9 cellular contexts compared by ENCODE assay signal in genomic region chr1:30748699-30749401, GRCh38. TPM values are rescaled to one million over a fixed set of nuclear protein-coding genes. Genes with fewer than 3 reads are reported as not detected.
DNase-seq lines count a peak whose midpoint lies in the region; ATAC-seq, FAIRE-seq and TF ChIP-seq lines count a peak whose summit lies in the region.
"Had no signal": no experiment of that assay in that cellular context is flagged by ENCODE, and none has a peak within 500 bp of the region (broad histone marks: within the 10 kb centered on the region; RNA-seq: fewer than 3 reads in every experiment).

No MANE protein-coding gene starts in this region.

- ATAC-seq in GM19324 (IDR thresholded peaks at IDR 0.05; ENCODE audit: low FRiP score, unreplicated experiment) (no peak), GM21515 (IDR thresholded peaks at IDR 0.05; ENCODE audit: unreplicated experiment) (no peak)

- peak overlapping the region; percentile 100 for H3K4me2 ChIP-seq in OCI-LY3 (ENCODE audit: low read length)

- H3K79me2 ChIP-seq in OCI-LY3 (ENCODE audit: low read length), result peaks cover 100% of the 10 kb centered on the region

- H3K27ac ChIP-seq in OCI-LY3 (ENCODE audit: low read length), result peak overlapping the region; percentile 99

- H4K20me1 ChIP-seq in OCI-LY3 (ENCODE audit: insufficient read depth, low read length), result peaks cover 44% of the 10 kb centered on the region

- no peak for DNase-seq in GM12891 (ENCODE audit: insufficient read length, low spot score)
- DNase-seq in dermis blood vessel endothelial cell, result peak; percentile 63
- DNase-seq in pons (ENCODE audit: low spot score), result peak; percentile 95
- no peak for DNase-seq in NCI-H774 (lab: John Stamatoyannopoulos, UW)
- no peak for DNase-seq in urothelium cell line (ENCODE audit: low spot score)

- H3K4me3 ChIP-seq in OCI-LY3 (ENCODE audit: low read length), result peak overlapping the region; percentile 87

- peak overlapping the region; percentile 80 for H3K9ac ChIP-seq in OCI-LY3 (ENCODE audit: low read length)

- H3K4me1 ChIP-seq in OCI-LY3 (ENCODE audit: low read length), result peaks cover 99% of the 10 kb centered on the region

- no peaks in the 10 kb centered on the region for H3K27me3 ChIP-seq in OCI-LY3 (ENCODE audit: low read depth, low read length)

- no peaks in the 10 kb centered on the region for H3K9me3 ChIP-seq in OCI-LY3 (ENCODE audit: insufficient read depth, low read length)

- H3K36me3 ChIP-seq in OCI-LY3 (replicated peaks; ENCODE audit: low read depth, low read length), result peaks cover 51% of the 10 kb centered on the region

- FAIRE-seq in GM12891 (lab: Jason Lieb, UNC) (peak; percentile 69), urothelium cell line (lab: Jason Lieb, UNC) (no peak)

- TF ChIP-seq CTCF in OCI-LY3 (IDR thresholded peaks at IDR 0.05; ENCODE audit: low read depth, low read length), result no peak

- TF ChIP-seq POLR2A in GM12891 (IDR thresholded peaks at IDR 0.05; ENCODE audit: low read depth, low read length), result no peak

- H2AFZ ChIP-seq in OCI-LY3 (ENCODE audit: low read depth, low read length), result no peak overlapping the region

TF ChIP-seq in GM12891, 5 proteins besides CTCF, POLR2A, EP300 and RAD21:
- no peak for TF ChIP-seq POU2F2 (IDR thresholded peaks at IDR 0.05; ENCODE audit: low read depth, low read length)
- no peak; the same call in 1 of the 2 replicates for TF ChIP-seq POLR2AphosphoS5 (IDR thresholded peaks at IDR 0.05; ENCODE audit: low read depth, low read length)
- TF ChIP-seq PAX5 (IDR thresholded peaks at IDR 0.05; ENCODE audit: insufficient read depth, low read length, severe bottlenecking), result no peak

RNA-seq across cellular contexts. Expression of gene LAPTM5, which starts 8.7 kb away (rescaled TPM):
- 479 TPM for polyA plus RNA-seq in GM12891 (2012; ENCODE audit: low read depth, missing spikeins)
- total RNA-seq in dermis blood vessel endothelial cell, result 23.1 and 39.9 TPM in 2 replicates

RNA-seq across cellular contexts. Expression of gene MATN1, which starts 25.5 kb away (rescaled TPM):
- 0.65 TPM for polyA plus RNA-seq in GM12891 (2012; ENCODE audit: low read depth, missing spikeins)
- 0.17 TPM in 1 of 2 replicates, not detected in the other for total RNA-seq in dermis blood vessel endothelial cell
- total RNA-seq: subcutaneous adipose tissue had no signal

Comparison
In these comparisons a context has a peak if more than half of its experiments do, and no peak if none do; other contexts are left out.
1. DNase-seq: peak in dermis blood vessel endothelial cell (single experiment) and pons (single experiment); none in GM12891 (single experiment), NCI-H774 (single experiment) and urothelium cell line (single experiment).